In genomic region chr2:128057334-128057733, GRCh38 we compare ENCODE assay signal across 35 cellular contexts.
"Had no signal": no experiment of that assay in that cellular context is flagged by ENCODE, and none has a peak within 500 bp of the region (broad histone marks: within the 10 kb centered on the region; RNA-seq: fewer than 3 reads in every experiment).

No MANE protein-coding gene starts in this region.

- H3K27ac Mint-ChIP-seq: activated CD4-positive, alpha-beta memory T cell treated with anti-CD3 and anti-CD28 coated beads, Interleukin-2, amount 10 ng/mL, durations not matched to agents 7 days and 5 days; activated CD4-positive, alpha-beta T cell treated with anti-CD3 and anti-CD28 coated beads for 36 hours; activated CD4-positive, alpha-beta T cell treated with anti-CD3 and anti-CD28 coated beads, Interleukin-2, amount 10 ng/mL, durations not matched to agents 7 days and 5 days; activated CD8-positive, alpha-beta memory T cell treated with anti-CD3 and anti-CD28 coated beads, Interleukin-2, amount 10 ng/mL, durations not matched to agents 7 days and 5 days; activated CD8-positive, alpha-beta T cell treated with anti-CD3 and anti-CD28 coated beads, Interleukin-2, amount 10 ng/mL, durations not matched to agents 7 days and 5 days; activated naive CD4-positive, alpha-beta T cell treated with anti-CD3 and anti-CD28 coated beads, Interleukin-2, amount 10 ng/mL, durations not matched to agents 7 days and 5 days; activated naive CD4-positive, alpha-beta T cell treated with anti-CD3 and anti-CD28 coated beads, Interleukin-2, amount 50 U/mL, for 24 hours; activated naive CD8-positive, alpha-beta T cell; activated naive CD8-positive, alpha-beta T cell treated with anti-CD3 and anti-CD28 coated beads, Interleukin-2, amount 10 ng/mL, durations not matched to agents 7 days and 5 days; activated naive CD8-positive, alpha-beta T cell treated with anti-CD3 and anti-CD28 coated beads, Interleukin-2, amount 50 U/mL, for 24 hours; activated T-cell treated with anti-CD3 and anti-CD28 coated beads, Interleukin-2, amount 50 U/mL, for 24 hours; activated T-helper 2 cell treated with anti-CD3 and anti-CD28 coated beads, Interferon-gamma antibody, Interleukin-2, Interleukin-4, amounts not matched to agents 10 μg/mL and 5 μg/mL and 100 μg/mL, durations not matched to agents 14 hours and 24 hours and 36 hours; T-helper 1 cell treated with Interleukin-12 subunit alpha and Interleukin-12 subunit beta and Interleukin-4 antibody, amounts not matched to agents 30 μg/mL and 1 μg/mL, for 36 hours; T-helper 2 cell treated with Interferon-gamma antibody and Interleukin-4, amounts not matched to agents 5 μg/mL and 100 μg/mL, for 36 hours had no signal

- DNase-seq: activated CD4-positive, alpha-beta memory T cell treated with anti-CD3 and anti-CD28 coated beads, Interleukin-2, amount 10 ng/mL, durations not matched to agents 7 days and 5 days; activated CD4-positive, alpha-beta T cell treated with anti-CD3 and anti-CD28 coated beads for 1 hour; activated CD4-positive, alpha-beta T cell treated with anti-CD3 and anti-CD28 coated beads for 36 hours; activated CD4-positive, alpha-beta T cell treated with anti-CD3 and anti-CD28 coated beads for 48 hours; activated CD4-positive, alpha-beta T cell treated with anti-CD3 and anti-CD28 coated beads, Interleukin-2, amount 10 ng/mL, durations not matched to agents 7 days and 5 days; activated CD4-positive, alpha-beta T cell treated with anti-CD3 and anti-CD28 coated beads, Interleukin-2, amount 50 U/mL, for 48 hours; activated CD4-positive, CD25-positive, alpha-beta regulatory T cell; activated CD8-positive, alpha-beta memory T cell treated with anti-CD3 and anti-CD28 coated beads for 24 hours; activated CD8-positive, alpha-beta memory T cell treated with anti-CD3 and anti-CD28 coated beads, Interleukin-2, amount 10 ng/mL, durations not matched to agents 7 days and 5 days; activated CD8-positive, alpha-beta memory T cell treated with anti-CD3 and anti-CD28 coated beads, Interleukin-2, amount 50 U/mL, for 48 hours; activated CD8-positive, alpha-beta T cell treated with anti-CD3 and anti-CD28 coated beads, Interleukin-2, amount 10 ng/mL, durations not matched to agents 7 days and 5 days; activated effector memory CD4-positive, alpha-beta T cell treated with Interleukin-2 at 50 U/mL for 16 hours; activated gamma-delta T cell; activated naive CD4-positive, alpha-beta T cell treated with anti-CD3 and anti-CD28 coated beads, Interleukin-2, amount 10 ng/mL, durations not matched to agents 7 days and 5 days; activated naive CD4-positive, alpha-beta T cell treated with Interleukin-2 at 50 U/mL for 16 hours; activated naive CD8-positive, alpha-beta T cell treated with anti-CD3 and anti-CD28 coated beads, Interleukin-2, amount 10 ng/mL, durations not matched to agents 7 days and 5 days; activated naive CD8-positive, alpha-beta T cell treated with anti-CD3 and anti-CD28 coated beads, Interleukin-2, amount 50 U/mL, for 24 hours; activated T-cell treated with anti-CD3 and anti-CD28 coated beads, Interleukin-2, amount 50 U/mL, for 24 hours; activated T-cell treated with anti-CD3 and anti-CD28 coated beads, Interleukin-2, amount 50 U/mL, for 48 hours; amniotic stem cell; aorta; body of pancreas; brain microvascular endothelial cell; central memory CD4-positive, alpha-beta T cell; T-helper 1 cell; T-helper 2 cell; T-helper 9 cell had no signal

- H3K4me1 ChIP-seq: body of pancreas, breast epithelium had no signal

- ATAC-seq: activated CD4-positive, alpha-beta T cell treated with anti-CD3 and anti-CD28 coated beads for 36 hours; activated CD4-positive, CD25-positive, alpha-beta regulatory T cell treated with anti-CD3 and anti-CD28 coated beads, Interleukin-2, amount 50 U/mL, for 24 hours; activated CD8-positive, alpha-beta memory T cell treated with anti-CD3 and anti-CD28 coated beads, Interleukin-2, amount 10 ng/mL, durations not matched to agents 7 days and 5 days; activated CD8-positive, alpha-beta T cell treated with anti-CD3 and anti-CD28 coated beads, Interleukin-2, amount 10 ng/mL, durations not matched to agents 7 days and 5 days; activated naive CD8-positive, alpha-beta T cell treated with anti-CD3 and anti-CD28 coated beads, Interleukin-2, amount 50 U/mL, for 24 hours; body of pancreas had no signal

- H3K4me3 Mint-ChIP-seq: activated CD4-positive, alpha-beta memory T cell treated with anti-CD3 and anti-CD28 coated beads, Interleukin-2, amount 10 ng/mL, durations not matched to agents 7 days and 5 days; activated CD4-positive, alpha-beta T cell treated with anti-CD3 and anti-CD28 coated beads for 36 hours; activated CD4-positive, alpha-beta T cell treated with anti-CD3 and anti-CD28 coated beads, Interleukin-2, amount 10 ng/mL, durations not matched to agents 7 days and 5 days; activated CD8-positive, alpha-beta memory T cell treated with anti-CD3 and anti-CD28 coated beads, Interleukin-2, amount 10 ng/mL, durations not matched to agents 7 days and 5 days; activated CD8-positive, alpha-beta T cell treated with anti-CD3 and anti-CD28 coated beads, Interleukin-2, amount 10 ng/mL, durations not matched to agents 7 days and 5 days; activated naive CD4-positive, alpha-beta T cell treated with anti-CD3 and anti-CD28 coated beads, Interleukin-2, amount 10 ng/mL, durations not matched to agents 7 days and 5 days; activated naive CD4-positive, alpha-beta T cell treated with anti-CD3 and anti-CD28 coated beads, Interleukin-2, amount 50 U/mL, for 24 hours; activated naive CD8-positive, alpha-beta T cell; activated naive CD8-positive, alpha-beta T cell treated with anti-CD3 and anti-CD28 coated beads, Interleukin-2, amount 10 ng/mL, durations not matched to agents 7 days and 5 days; activated naive CD8-positive, alpha-beta T cell treated with anti-CD3 and anti-CD28 coated beads, Interleukin-2, amount 50 U/mL, for 24 hours; activated T-cell treated with anti-CD3 and anti-CD28 coated beads, Interleukin-2, amount 50 U/mL, for 24 hours; T-helper 1 cell treated with Interleukin-12 subunit alpha and Interleukin-12 subunit beta and Interleukin-4 antibody, amounts not matched to agents 30 μg/mL and 1 μg/mL, for 36 hours; T-helper 2 cell treated with Interferon-gamma antibody and Interleukin-4, amounts not matched to agents 5 μg/mL and 100 μg/mL, for 36 hours had no signal

- H3K36me3 ChIP-seq: brain microvascular endothelial cell, breast epithelium had no signal

- H3K9me3 Mint-ChIP-seq: activated CD4-positive, alpha-beta T cell treated with anti-CD3 and anti-CD28 coated beads, Interleukin-2, amount 10 ng/mL, durations not matched to agents 7 days and 5 days; activated naive CD4-positive, alpha-beta T cell treated with anti-CD3 and anti-CD28 coated beads, Interleukin-2, amount 10 ng/mL, durations not matched to agents 7 days and 5 days; activated naive CD4-positive, alpha-beta T cell treated with anti-CD3 and anti-CD28 coated beads, Interleukin-2, amount 50 U/mL, for 24 hours; activated naive CD8-positive, alpha-beta T cell treated with anti-CD3 and anti-CD28 coated beads, Interleukin-2, amount 10 ng/mL, durations not matched to agents 7 days and 5 days; activated naive CD8-positive, alpha-beta T cell treated with anti-CD3 and anti-CD28 coated beads, Interleukin-2, amount 50 U/mL, for 24 hours; activated T-cell treated with anti-CD3 and anti-CD28 coated beads, Interleukin-2, amount 50 U/mL, for 24 hours; activated T-helper 2 cell treated with anti-CD3 and anti-CD28 coated beads, Interferon-gamma antibody, Interleukin-2, Interleukin-4, amounts not matched to agents 10 μg/mL and 5 μg/mL and 100 μg/mL, durations not matched to agents 14 hours and 24 hours and 36 hours; T-helper 1 cell treated with Interleukin-12 subunit alpha and Interleukin-12 subunit beta and Interleukin-4 antibody, amounts not matched to agents 30 μg/mL and 1 μg/mL, for 36 hours; T-helper 2 cell treated with Interferon-gamma antibody and Interleukin-4, amounts not matched to agents 5 μg/mL and 100 μg/mL, for 36 hours had no signal

- H3K4me3 ChIP-seq: body of pancreas, breast epithelium had no signal

- H3K4me1 Mint-ChIP-seq: activated CD4-positive, alpha-beta memory T cell treated with anti-CD3 and anti-CD28 coated beads, Interleukin-2, amount 10 ng/mL, durations not matched to agents 7 days and 5 days; activated CD4-positive, alpha-beta T cell treated with anti-CD3 and anti-CD28 coated beads for 36 hours; activated CD4-positive, alpha-beta T cell treated with anti-CD3 and anti-CD28 coated beads, Interleukin-2, amount 10 ng/mL, durations not matched to agents 7 days and 5 days; activated CD8-positive, alpha-beta memory T cell treated with anti-CD3 and anti-CD28 coated beads, Interleukin-2, amount 10 ng/mL, durations not matched to agents 7 days and 5 days; activated naive CD4-positive, alpha-beta T cell treated with anti-CD3 and anti-CD28 coated beads, Interleukin-2, amount 10 ng/mL, durations not matched to agents 7 days and 5 days; activated naive CD4-positive, alpha-beta T cell treated with anti-CD3 and anti-CD28 coated beads, Interleukin-2, amount 50 U/mL, for 24 hours; activated naive CD8-positive, alpha-beta T cell treated with anti-CD3 and anti-CD28 coated beads, Interleukin-2, amount 10 ng/mL, durations not matched to agents 7 days and 5 days; activated naive CD8-positive, alpha-beta T cell treated with anti-CD3 and anti-CD28 coated beads, Interleukin-2, amount 50 U/mL, for 24 hours had no signal

- H3K9me3 ChIP-seq: body of pancreas, breast epithelium had no signal

- H3K36me3 Mint-ChIP-seq: activated CD8-positive, alpha-beta memory T cell treated with anti-CD3 and anti-CD28 coated beads, Interleukin-2, amount 10 ng/mL, durations not matched to agents 7 days and 5 days; activated naive CD4-positive, alpha-beta T cell treated with anti-CD3 and anti-CD28 coated beads, Interleukin-2, amount 10 ng/mL, durations not matched to agents 7 days and 5 days; activated naive CD4-positive, alpha-beta T cell treated with anti-CD3 and anti-CD28 coated beads, Interleukin-2, amount 50 U/mL, for 24 hours; activated naive CD8-positive, alpha-beta T cell; activated naive CD8-positive, alpha-beta T cell treated with anti-CD3 and anti-CD28 coated beads, Interleukin-2, amount 10 ng/mL, durations not matched to agents 7 days and 5 days had no signal

- H3K27ac ChIP-seq: body of pancreas, brain microvascular endothelial cell, breast epithelium, VCaP had no signal

- H3K27me3 ChIP-seq: body of pancreas, brain microvascular endothelial cell, breast epithelium had no signal
